In the genomic region with DNA sequence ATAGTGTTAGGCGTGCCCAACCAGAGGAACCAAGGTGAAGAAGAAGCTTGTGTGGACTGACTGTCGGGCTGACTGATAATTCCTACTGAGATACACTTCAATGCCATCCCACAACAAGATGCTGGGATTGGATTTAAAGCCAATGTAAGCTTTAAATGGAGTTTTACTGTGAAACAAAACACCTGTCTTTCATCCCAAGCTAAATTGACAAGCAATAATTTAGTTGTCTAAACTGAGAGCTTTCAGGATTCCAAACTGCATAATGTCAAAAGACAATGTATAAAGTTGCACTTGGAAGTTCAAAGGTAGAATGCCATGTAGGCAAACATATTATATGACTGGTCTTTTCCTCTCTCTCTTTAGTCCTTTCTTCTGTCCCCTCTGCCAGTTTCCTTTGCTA, we compare ENCODE assay signal across 27 cellular contexts.
"Had no signal": no experiment of that assay in that cellular context is flagged by ENCODE, and none has a peak within 500 bp of the region (broad histone marks: within the 10 kb centered on the region; RNA-seq: fewer than 3 reads in every experiment).

No MANE protein-coding gene starts in this region.

- H3K36me3 ChIP-seq: stomach, suprapubic skin, thoracic aorta, thyroid gland, tibial artery, tibial nerve, transverse colon, upper lobe of left lung, upper lobe of right lung, uterus, vagina had no signal

- ATAC-seq: stimulated activated effector memory CD8-positive, alpha-beta T cell treated with anti-CD3 and anti-CD28 coated beads, Interleukin-12 subunit alpha, Interleukin-12 subunit beta, amount 100 ng/mL, for 72 hours; stimulated activated memory B cell treated with anti-CD40 and anti-IgM and Interleukin-4, amounts not matched to agents 10 μg/mL and 1 μg/mL and 100 μg/mL, for 72 hours; stimulated activated naive B cell treated with anti-CD40 and anti-IgM and Interleukin-4, amounts not matched to agents 10 μg/mL and 1 μg/mL and 100 μg/mL, for 72 hours; stimulated activated naive CD8-positive, alpha-beta T cell treated with anti-CD3 and anti-CD28 coated beads, Interleukin-15, amount 100 ng/mL, for 72 hours; stimulated activated naive CD8-positive, alpha-beta T cell treated with anti-CD3 and anti-CD28 coated beads, Interleukin-15, Interleukin-2, amounts not matched to agents 100 U/mL and 50 U/mL, for 24 hours; upper lobe of right lung had no signal

- FAIRE-seq: urothelium cell line had no signal

- H3K27ac ChIP-seq: stomach, suprapubic skin, testis, thoracic aorta, thyroid gland, tibial artery, tibial nerve, transverse colon, upper lobe of left lung, upper lobe of right lung, uterus, vagina had no signal

- DNase-seq: stimulated activated CD4-positive, alpha-beta T cell treated with anti-CD3 and anti-CD28 coated beads, Interleukin-2, amount 100 ng/mL, for 48 hours; stimulated activated CD4-positive, alpha-beta T cell treated with anti-CD3 and anti-CD28 coated beads, Interleukin-4, amount 100 ng/mL, for 1 hour; stimulated activated CD4-positive, alpha-beta T cell treated with anti-CD3 and anti-CD28 coated beads, Interleukin-4, amount 100 ng/mL, for 24 hours; stimulated activated CD4-positive, alpha-beta T cell treated with anti-CD3 and anti-CD28 coated beads, Interleukin-4, amount 100 ng/mL, for 4 hours; stimulated activated CD8-positive, alpha-beta memory T cell treated with anti-CD3 and anti-CD28 coated beads, Interleukin-4, amount 100 ng/mL, for 48 hours; stimulated activated naive B cell treated with anti-CD40 and anti-IgM and Interleukin-4, amounts not matched to agents 10 μg/mL and 1 μg/mL and 100 μg/mL, for 72 hours; stimulated activated naive CD4-positive, alpha-beta T cell; stimulated activated naive CD4-positive, alpha-beta T cell treated with Interleukin-2 at 50 U/mL for 16 hours; stimulated activated naive CD8-positive, alpha-beta T cell treated with anti-CD3 and anti-CD28 coated beads, Interleukin-15, amount 100 ng/mL, for 72 hours; stimulated activated naive CD8-positive, alpha-beta T cell treated with anti-CD3 and anti-CD28 coated beads, Interleukin-15, Interleukin-2, amounts not matched to agents 100 U/mL and 50 U/mL, for 24 hours; stomach; substantia nigra; testis; thyroid gland; tibial artery; transverse colon; trophoblast cell; upper lobe of left lung; upper lobe of right lung; uterus had no signal

- H3K27me3 ChIP-seq: stomach, suprapubic skin, testis, thyroid gland, tibial artery, tibial nerve, transverse colon, upper lobe of left lung, upper lobe of right lung, uterus, vagina had no signal

- H3K4me1 ChIP-seq: stomach, suprapubic skin, testis, thyroid gland, tibial artery, tibial nerve, transverse colon, upper lobe of left lung, upper lobe of right lung, uterus, vagina had no signal

- H3K9me3 ChIP-seq: stomach, suprapubic skin, testis, thoracic aorta, thyroid gland, tibial artery, tibial nerve, transverse colon, upper lobe of left lung, upper lobe of right lung, uterus, vagina had no signal

- H3K4me3 ChIP-seq: stomach, suprapubic skin, testis, thoracic aorta, thyroid gland, tibial artery, tibial nerve, transverse colon, upper lobe of left lung, upper lobe of right lung, uterus, vagina had no signal
